In genomic region chr10:97858001-97858439, GRCh38 we compare ENCODE assay signal across 12 cellular contexts. TPM values are rescaled to one million over a fixed set of nuclear protein-coding genes. Genes with fewer than 3 reads are reported as not detected.
A peak's percentile ranks its signal among the peaks of the same experiment; 100 is the strongest.
DNase-seq lines count a peak whose midpoint lies in the region; ATAC-seq and TF ChIP-seq lines count a peak whose summit lies in the region.
"Had no signal": no experiment of that assay in that cellular context is flagged by ENCODE, and none has a peak within 500 bp of the region (broad histone marks: within the 10 kb centered on the region; RNA-seq: fewer than 3 reads in every experiment).

No MANE protein-coding gene starts in this region.

- no peaks in the 10 kb centered on the region for H3K36me3 ChIP-seq in CD8-positive, alpha-beta T cell (ENCODE audit: insufficient read depth, low read length)

- intact Hi-C loops in dorsolateral prefrontal cortex (cut with DNase I) = no loop called here
- intact Hi-C loops in CD8-positive, alpha-beta T cell (cut with DNase I, micrococcal nuclease) = no loop called here

- peak overlapping the region; percentile 89 for H3K27ac Mint-ChIP-seq in T-helper 17 cell
- no peak overlapping the region for H3K27ac Mint-ChIP-seq in CD8-positive, alpha-beta T cell
- H3K27ac Mint-ChIP-seq: nephron had no signal

- ATAC-seq in HG03196 (IDR thresholded peaks at IDR 0.05; ENCODE audit: unreplicated experiment) (peak; percentile 53), T-helper 17 cell (no peak), GM21529 (IDR thresholded peaks at IDR 0.05; ENCODE audit: unreplicated experiment) (no peak)
- no peak for ATAC-seq in CD8-positive, alpha-beta T cell

- no peak for TF ChIP-seq CTCF in dorsolateral prefrontal cortex (IDR thresholded peaks at IDR 0.05 in 54 of 56, conservative IDR thresholded peaks at IDR 0.05 in 2 of 56; ENCODE audit: low read depth in 1 of 56, partially characterized antibody in 56 of 56)
- no peak for TF ChIP-seq CTCF in CD8-positive, alpha-beta T cell (IDR thresholded peaks at IDR 0.05)

- H3K4me1 ChIP-seq in CD8-positive, alpha-beta T cell (ENCODE audit: insufficient read depth, low read length) = no peaks in the 10 kb centered on the region

- no peaks in the 10 kb centered on the region for H3K27me3 Mint-ChIP-seq in T-helper 17 cell
- no peaks in the 10 kb centered on the region for H3K27me3 Mint-ChIP-seq in CD8-positive, alpha-beta T cell (ENCODE audit: low read depth)

- H3K27ac ChIP-seq in dorsolateral prefrontal cortex = peak overlapping the region in 5 of 59 donors; percentile 2 to 51 (median 12)
- H3K27ac ChIP-seq in CD8-positive, alpha-beta T cell (ENCODE audit: low read depth, low read length) = no peak overlapping the region
- H3K27ac ChIP-seq: SK-N-MC had no signal

- peak; percentile 13 for DNase-seq in EL
- DNase-seq in T-helper 17 cell = no peak
- peak; percentile 83 for DNase-seq in kidney tubule cell (ENCODE audit: low spot score)
- no peak for DNase-seq in dorsolateral prefrontal cortex
- no peak for DNase-seq in CD8-positive, alpha-beta T cell
- DNase-seq in superior temporal gyrus (ENCODE audit: extremely low spot score) = no peak
- DNase-seq: DMS 273 treated with DMSO at 0.1 percent for 48 hours had no signal

- POLR2A ChIA-PET in CD8-positive, alpha-beta T cell (lab: Charles Lee) = no interaction called here

- no peak overlapping the region for H3K4me3 Mint-ChIP-seq in T-helper 17 cell
- no peak overlapping the region for H3K4me3 Mint-ChIP-seq in CD8-positive, alpha-beta T cell
- H3K4me3 Mint-ChIP-seq: nephron had no signal

- CTCF ChIA-PET in CD8-positive, alpha-beta T cell (lab: Charles Lee) = interaction anchor here (4.0 kb wide), 1 partner anchor 11 kb away, joined by 27 read pairs; no protein-coding TSS in a partner anchor

- no peaks in the 10 kb centered on the region for H3K9me3 Mint-ChIP-seq in CD8-positive, alpha-beta T cell
- H3K9me3 Mint-ChIP-seq: nephron had no signal

- no peaks in the 10 kb centered on the region for H3K27me3 ChIP-seq in dorsolateral prefrontal cortex
- no peaks in the 10 kb centered on the region for H3K27me3 ChIP-seq in CD8-positive, alpha-beta T cell (ENCODE audit: insufficient read depth, low read length)

- no peak overlapping the region for H3K4me3 ChIP-seq in dorsolateral prefrontal cortex
- H3K4me3 ChIP-seq in CD8-positive, alpha-beta T cell (ENCODE audit: low read depth, low read length) = no peak overlapping the region
- H3K4me3 ChIP-seq: SK-N-MC had no signal

- no peaks in the 10 kb centered on the region for H3K9me3 ChIP-seq in T-helper 17 cell (ENCODE audit: control insufficient read depth, low read length, poor library complexity, severe bottlenecking)
- no peaks in the 10 kb centered on the region for H3K9me3 ChIP-seq in CD8-positive, alpha-beta T cell (ENCODE audit: low read length)

- H3K36me3 Mint-ChIP-seq in T-helper 17 cell (ENCODE audit: low read depth) = no peaks in the 10 kb centered on the region
- H3K36me3 Mint-ChIP-seq in CD8-positive, alpha-beta T cell = peaks cover 2% of the 10 kb centered on the region
- H3K36me3 Mint-ChIP-seq: brain had no signal

- peaks cover 17% of the 10 kb centered on the region for H3K4me1 Mint-ChIP-seq in T-helper 17 cell
- H3K4me1 Mint-ChIP-seq in CD8-positive, alpha-beta T cell (ENCODE audit: low read depth) = peaks cover 14% of the 10 kb centered on the region
- H3K4me1 Mint-ChIP-seq: nephron had no signal

RNA-seq across cellular contexts. Expression of gene GOLGA7B, which starts 8.4 kb away (rescaled TPM):
- total RNA-seq in T-helper 17 cell (10 to 100 TPM in 1 of 2 donors, 1 to 10 TPM in 1; 9.6 to 12.0 TPM), dorsolateral prefrontal cortex (10 to 100 TPM; 14.3 to 57.1 (median 35.8) TPM)
- total RNA-seq in CD8-positive, alpha-beta T cell = 1 to 10 TPM; 3.5 to 5.1 TPM

Comparison
In these comparisons a context has a peak if more than half of its experiments do, and no peak if none do; other contexts are left out.
1. DNase-seq: peak in EL (single experiment) and kidney tubule cell (single experiment); none in T-helper 17 cell (0 of 3), dorsolateral prefrontal cortex (0 of 10), CD8-positive, alpha-beta T cell (0 of 7) and superior temporal gyrus (single experiment).